In genomic region chr5:113804264-113804663, GRCh38 we compare ENCODE assay signal across 30 cellular contexts.
A peak's percentile ranks its signal among the peaks of the same experiment; 100 is the strongest.
DNase-seq lines count a peak whose midpoint lies in the region; ATAC-seq, FAIRE-seq and TF ChIP-seq lines count a peak whose summit lies in the region.
"Had no signal": no experiment of that assay in that cellular context is flagged by ENCODE, and none has a peak within 500 bp of the region (broad histone marks: within the 10 kb centered on the region; RNA-seq: fewer than 3 reads in every experiment).

No MANE protein-coding gene starts in this region.

- no peak overlapping the region for H3K56ac ChIP-seq in IMR-90 (ENCODE audit: extremely low read depth, insufficient read depth, low read length)
- no peak overlapping the region for H3K56ac ChIP-seq in H1 (replicated peaks; ENCODE audit: insufficient read length, low read depth, low read length)

- H3K36me3 ChIP-seq in IMR-90 (ENCODE audit: control insufficient read depth, insufficient read depth, low read length) (no peaks in the 10 kb centered on the region), H1 (ENCODE audit: control insufficient read depth in 2 of 4, insufficient read depth in 4 of 4, low read length in 3 of 4) (no peaks in the 10 kb centered on the region), osteoblast (ENCODE audit: insufficient read depth, low read length) (no peaks in the 10 kb centered on the region), esophagus squamous epithelium (no peaks in the 10 kb centered on the region), mesenchymal stem cell (ENCODE audit: control insufficient read depth in 1 of 2, insufficient read depth in 2 of 2, low read depth in 1 of 2, low read length in 2 of 2) (no peaks in the 10 kb centered on the region)
- H3K36me3 ChIP-seq: SJCRH30, suprapubic skin, upper lobe of left lung had no signal

- H2AK9ac ChIP-seq in IMR-90 (replicated peaks; ENCODE audit: low read depth, low read length, poor library complexity) = no peak overlapping the region

- no peak overlapping the region for H4K8ac ChIP-seq in IMR-90 (ENCODE audit: low read depth in 2 of 2, low read length in 2 of 2)
- H4K8ac ChIP-seq in H1 (ENCODE audit: extremely low read depth, insufficient read depth, low read length) = no peak overlapping the region
- no peak overlapping the region for H4K8ac ChIP-seq in mesenchymal stem cell (ENCODE audit: low read length)

- no peak overlapping the region for H2AK5ac ChIP-seq in IMR-90 (ENCODE audit: low read depth, low read length)
- H2AK5ac ChIP-seq in H1 (ENCODE audit: low read depth, low read length) = no peak overlapping the region
- no peak overlapping the region for H2AK5ac ChIP-seq in mesenchymal stem cell (ENCODE audit: low read length, severe bottlenecking)

- H4K5ac ChIP-seq in IMR-90 (ENCODE audit: low read depth, low read length) = no peak overlapping the region
- no peak overlapping the region for H4K5ac ChIP-seq in H1 (ENCODE audit: insufficient read length, low read depth, low read length)

- DNase-seq in DMS53 (lab: John Stamatoyannopoulos, UW) (peak; percentile 45), DMS53 treated with DMSO at 0.1 percent for 48 hours (lab: John Stamatoyannopoulos, UW; ENCODE audit: unreplicated experiment) (no peak), IMR-90 (peak; percentile 6), H1 (ENCODE audit: low read depth in 1 of 2, low spot score in 2 of 2) (no peak), osteoblast (ENCODE audit: insufficient read length, low spot score, missing footprints) (peak; percentile 13), esophagus squamous epithelium (lab: John Stamatoyannopoulos, UW) (no peak), mesenchymal stem cell (no peak)
- no peak for DNase-seq in activated T-cell treated with anti-CD3 and anti-CD28 coated beads, Interleukin-2, amount 50 U/mL, for 4 hours
- DNase-seq: 8988T; activated CD4-positive, alpha-beta T cell treated with anti-CD3 and anti-CD28 coated beads, Interleukin-2, amount 10 ng/mL, durations not matched to agents 24 days and 14 days; activated CD8-positive, alpha-beta memory T cell treated with anti-CD3 and anti-CD28 coated beads for 24 hours; activated effector memory CD4-positive, alpha-beta T cell treated with anti-CD3 and anti-CD28 coated beads, Interleukin-2, amount 50 U/mL, for 16 hours; activated T-cell treated with anti-CD3 and anti-CD28 coated beads for 4 hours; anterior cingulate cortex; glutamatergic neuron; KG1; midbrain; naive B cell; NCI-H2029; NCI-H526 treated with DMSO at 0.1 percent for 48 hours; right cardiac atrium; SJCRH30; stimulated activated naive CD4-positive, alpha-beta T cell treated with Interleukin-2 at 50 U/mL for 16 hours; T-helper 9 cell; upper lobe of left lung had no signal

- H3K4me1 Mint-ChIP-seq in activated T-cell treated with anti-CD3 and anti-CD28 coated beads, Interleukin-2, amount 50 U/mL, for 4 hours (ENCODE audit: low read depth) = no peaks in the 10 kb centered on the region
- H3K4me1 Mint-ChIP-seq: activated CD4-positive, alpha-beta T cell treated with anti-CD3 and anti-CD28 coated beads, Interleukin-2, amount 10 ng/mL, durations not matched to agents 24 days and 14 days; naive B cell had no signal

- H3K14ac ChIP-seq in IMR-90 (replicated peaks; ENCODE audit: low read depth, low read length) = no peak overlapping the region
- no peak overlapping the region for H3K14ac ChIP-seq in H1 (ENCODE audit: insufficient read length)
- H3K14ac ChIP-seq in mesenchymal stem cell (ENCODE audit: low read length in 2 of 2) = no peak overlapping the region

- H3K4me1 ChIP-seq in IMR-90 (ENCODE audit: control insufficient read depth, insufficient read depth, low read length) (no peaks in the 10 kb centered on the region; the same call in 1 of the 2 replicates), H1 (replicated peaks in 1 of 4; ENCODE audit: control insufficient read depth in 3 of 4, insufficient read depth in 4 of 4, low read length in 3 of 4) (0 out of 7 replicates have a peak, but pooled peaks cover 0 to 2% (median 0%) of the 10 kb centered on the region in 4 experiments), osteoblast (ENCODE audit: insufficient read depth, low read length) (no peaks in the 10 kb centered on the region), esophagus squamous epithelium (peaks cover 0 to 18% (median 11%) of the 10 kb centered on the region in 3 donors), mesenchymal stem cell (ENCODE audit: control insufficient read depth, insufficient read depth, low read depth, low read length) (peaks cover 2% of the 10 kb centered on the region)
- H3K4me1 ChIP-seq: SJCRH30 had no signal

- no peaks in the 10 kb centered on the region for H3K36me3 Mint-ChIP-seq in activated T-cell treated with anti-CD3 and anti-CD28 coated beads, Interleukin-2, amount 50 U/mL, for 4 hours (ENCODE audit: insufficient read depth)
- H3K36me3 Mint-ChIP-seq: activated naive CD8-positive, alpha-beta T cell; naive B cell had no signal

- H3K9me1 ChIP-seq in IMR-90 (ENCODE audit: insufficient read depth, low read length) = no peaks in the 10 kb centered on the region

- H2BK12ac ChIP-seq in H1 (ENCODE audit: low read depth, low read length) (no peak overlapping the region), mesenchymal stem cell (ENCODE audit: low read length in 2 of 2) (no peak overlapping the region)

- H3K9me3 Mint-ChIP-seq in activated T-cell treated with anti-CD3 and anti-CD28 coated beads, Interleukin-2, amount 50 U/mL, for 4 hours = peaks cover 12% of the 10 kb centered on the region
- H3K9me3 Mint-ChIP-seq: activated CD4-positive, alpha-beta T cell treated with anti-CD3 and anti-CD28 coated beads, Interleukin-2, amount 10 ng/mL, durations not matched to agents 24 days and 14 days had no signal

- H3K27me3 Mint-ChIP-seq in activated T-cell treated with anti-CD3 and anti-CD28 coated beads, Interleukin-2, amount 50 U/mL, for 4 hours (ENCODE audit: low read depth) = no peaks in the 10 kb centered on the region
- H3K27me3 Mint-ChIP-seq: activated CD4-positive, alpha-beta T cell treated with anti-CD3 and anti-CD28 coated beads, Interleukin-2, amount 10 ng/mL, durations not matched to agents 24 days and 14 days had no signal

- H4K91ac ChIP-seq in IMR-90 (ENCODE audit: insufficient read depth, low read depth, low read length) (no peak overlapping the region), H1 (replicated peaks; ENCODE audit: insufficient read length, low read length) (no peak overlapping the region), mesenchymal stem cell (ENCODE audit: low read length) (no peak overlapping the region)

- CTCF ChIA-PET in IMR-90 (lab: Yijun Ruan, JAX) (interaction anchor here (1.2 kb wide), 1 partner anchor 9 kb away, joined by 3 read pairs; no protein-coding TSS in a partner anchor), H1 (lab: Charles Lee; ENCODE audit: partially characterized antibody) (interaction anchor here (0.6 to 3.4 kb wide), 19 partner anchors 9 to 1778 kb away, joined by 3 to 26 read pairs (median 3); no protein-coding TSS in a partner anchor)

- H3K23me2 ChIP-seq in H1 (ENCODE audit: low read depth, low read length) = no peaks in the 10 kb centered on the region

- H3K4me3 Mint-ChIP-seq in activated T-cell treated with anti-CD3 and anti-CD28 coated beads, Interleukin-2, amount 50 U/mL, for 4 hours = no peak overlapping the region
- H3K4me3 Mint-ChIP-seq: activated CD4-positive, alpha-beta T cell treated with anti-CD3 and anti-CD28 coated beads, Interleukin-2, amount 10 ng/mL, durations not matched to agents 24 days and 14 days; activated naive CD8-positive, alpha-beta T cell; naive B cell had no signal

- H3K18ac ChIP-seq in IMR-90 (ENCODE audit: low read depth, low read length) = no peak overlapping the region
- H3K18ac ChIP-seq in H1 (ENCODE audit: extremely low read depth, low read length) = no peak overlapping the region
- no peak overlapping the region for H3K18ac ChIP-seq in mesenchymal stem cell (ENCODE audit: low read depth in 1 of 2, low read length in 2 of 2)

- H3K79me2 ChIP-seq in H1 (ENCODE audit: control insufficient read depth in 1 of 2, insufficient read depth in 2 of 2, low read length in 2 of 2) = no peaks in the 10 kb centered on the region
- H3K79me2 ChIP-seq in osteoblast (ENCODE audit: insufficient read depth, low read length) = no peaks in the 10 kb centered on the region

- ATAC-seq in IMR-90 (ENCODE audit: low read depth) = no peak
- no peak for ATAC-seq in activated T-cell treated with anti-CD3 and anti-CD28 coated beads, Interleukin-2, amount 50 U/mL, for 4 hours
- ATAC-seq: GM12878, Panc1, right cardiac atrium had no signal

- TF ChIP-seq POLR2A in IMR-90 (IDR thresholded peaks at IDR 0.05; ENCODE audit: low read depth, low read length) (no peak), H1 (IDR thresholded peaks at IDR 0.05; ENCODE audit: control extremely low read depth in 1 of 2, low read depth in 2 of 2, low read length in 2 of 2) (no peak), esophagus squamous epithelium (IDR thresholded peaks at IDR 0.05) (no peak)

- no peak overlapping the region for H2AFZ ChIP-seq in IMR-90 (replicated peaks; ENCODE audit: low read length, poor library complexity)
- H2AFZ ChIP-seq in H1 (ENCODE audit: low read length) = no peak overlapping the region
- no peak overlapping the region for H2AFZ ChIP-seq in osteoblast (ENCODE audit: low read length)
- H2AFZ ChIP-seq in mesenchymal stem cell (ENCODE audit: low read depth, low read length) = no peak overlapping the region

- H3K23ac ChIP-seq in IMR-90 (ENCODE audit: low read depth, low read length) (no peak overlapping the region), H1 (ENCODE audit: insufficient read length) (no peak overlapping the region), mesenchymal stem cell (ENCODE audit: low read length in 2 of 2) (no peak overlapping the region)

- H3K27me3 ChIP-seq in IMR-90 (ENCODE audit: control insufficient read depth, insufficient read depth, low read length) = no peaks in the 10 kb centered on the region
- H3K27me3 ChIP-seq in H1 (replicated peaks in 1 of 4; ENCODE audit: control insufficient read depth in 3 of 4, extremely low read depth in 1 of 4, insufficient read depth in 3 of 4, low read length in 3 of 4) = no peaks in the 10 kb centered on the region
- no peaks in the 10 kb centered on the region for H3K27me3 ChIP-seq in osteoblast (ENCODE audit: insufficient read depth, low read length)
- H3K27me3 ChIP-seq in esophagus squamous epithelium = no peaks in the 10 kb centered on the region
- peaks cover 0 to 3% of the 10 kb centered on the region in 2 experiments for H3K27me3 ChIP-seq in mesenchymal stem cell (ENCODE audit: control insufficient read depth in 1 of 2, insufficient read depth in 1 of 2, low read length in 2 of 2)
- H3K27me3 ChIP-seq: suprapubic skin, upper lobe of left lung had no signal

- POLR2A ChIA-PET in IMR-90 (lab: Charles Lee; ENCODE audit: unreplicated experiment) (no interaction called here), H1 (lab: Charles Lee; ENCODE audit: partially characterized antibody) (no interaction called here)

- H3K79me1 ChIP-seq in IMR-90 (ENCODE audit: low read depth in 1 of 2, low read length in 2 of 2) (no peaks in the 10 kb centered on the region), H1 (ENCODE audit: low read depth, low read length) (no peaks in the 10 kb centered on the region), mesenchymal stem cell (replicated peaks; ENCODE audit: low read length, poor library complexity, severe bottlenecking) (no peaks in the 10 kb centered on the region)

- TF ChIP-seq CTCF in IMR-90 (conservative IDR thresholded peaks at IDR 0.05; ENCODE audit: low read depth, low read length) (no peak), H1 (IDR thresholded peaks at IDR 0.05; ENCODE audit: control extremely low read depth in 1 of 3, insufficient read depth in 1 of 3, low read depth in 1 of 3, low read length in 3 of 3) (no peak), osteoblast (IDR thresholded peaks at IDR 0.05; ENCODE audit: extremely low read depth, low read depth, low read length) (no peak), esophagus squamous epithelium (IDR thresholded peaks at IDR 0.05) (no peak)

- WGBS in IMR-90 (ENCODE audit: extremely low coverage in 2 of 2, insufficient read length in 1 of 2), 2 experiments = no CpG with 5 or more reads among the region's 4 CpGs
- 70% methylated on average over 4 of the region's 4 CpGs; no CpG with 5 or more reads in 1 of the 2 experiments for WGBS in H1 (ENCODE audit: extremely low coverage in 1 of 2, insufficient coverage in 1 of 2, insufficient read length in 1 of 2, insufficient replicate concordance in 2 of 2, low coverage in 1 of 2, low lambda C conversion rate in 2 of 2, missing lambda C conversion rate in 1 of 2), 2 experiments
- WGBS in esophagus squamous epithelium, 2 donors = 73 to 83% methylated on average over 2 to 4 of the region's 4 CpGs
- WGBS in mesenchymal stem cell = 100% methylated on average over 1 of the region's 4 CpGs

- TF ChIP-seq RAD21 in IMR-90 (IDR thresholded peaks at IDR 0.05; ENCODE audit: low read length) = no peak
- TF ChIP-seq RAD21 in H1 (IDR thresholded peaks at IDR 0.05 in 1 of 2, conservative IDR thresholded peaks at IDR 0.05 in 1 of 2; ENCODE audit: low read depth in 2 of 2, low read length in 2 of 2) = no peak; a peak in 1 of 4 replicates

- H3K4me3 ChIP-seq in IMR-90 (ENCODE audit: insufficient read depth, low read depth, low read length) (no peak overlapping the region), H1 (ENCODE audit: extremely low read depth in 1 of 4, insufficient read depth in 2 of 4, low read depth in 3 of 4, low read length in 4 of 4) (no peak overlapping the region), osteoblast (ENCODE audit: insufficient read depth, low read length) (no peak overlapping the region), esophagus squamous epithelium (no peak overlapping the region), mesenchymal stem cell (ENCODE audit: insufficient read depth in 1 of 2, low read depth in 1 of 2, low read length in 2 of 2) (no peak overlapping the region)
- H3K4me3 ChIP-seq: GM12878, SJCRH30, smooth muscle cell, suprapubic skin, upper lobe of left lung had no signal

- H2BK15ac ChIP-seq in IMR-90 (ENCODE audit: low read depth, low read length) (no peak overlapping the region), H1 (ENCODE audit: low read length) (no peak overlapping the region), mesenchymal stem cell (ENCODE audit: low read depth, poor library complexity, severe bottlenecking) (no peak overlapping the region)

- H3K9ac ChIP-seq in IMR-90 (ENCODE audit: low read depth, low read length) = no peak overlapping the region
- no peak overlapping the region for H3K9ac ChIP-seq in H1 (replicated peaks in 1 of 4; ENCODE audit: extremely low read depth in 1 of 4, low read depth in 3 of 4, low read length in 3 of 4)
- H3K9ac ChIP-seq in mesenchymal stem cell (ENCODE audit: low read length) = no peak overlapping the region

- no peak for TF ChIP-seq EP300 in H1 (IDR thresholded peaks at IDR 0.05; ENCODE audit: borderline replicate concordance in 1 of 2, low read depth in 2 of 2, low read length in 2 of 2)

- no peaks in the 10 kb centered on the region for H3K9me3 ChIP-seq in IMR-90 (ENCODE audit: control insufficient read depth, insufficient read depth, low read length)
- H3K9me3 ChIP-seq in H1 (ENCODE audit: insufficient read depth in 2 of 2, low read depth in 1 of 2, low read length in 1 of 2) = no peaks in the 10 kb centered on the region
- no peaks in the 10 kb centered on the region for H3K9me3 ChIP-seq in osteoblast (ENCODE audit: low read depth, low read length)
- H3K9me3 ChIP-seq in esophagus squamous epithelium = no peaks in the 10 kb centered on the region
- no peaks in the 10 kb centered on the region for H3K9me3 ChIP-seq in mesenchymal stem cell (ENCODE audit: control insufficient read depth, low read length)
- H3K9me3 ChIP-seq: SJCRH30, suprapubic skin, upper lobe of left lung had no signal

- in situ Hi-C loops in IMR-90 (cut with MboI; ENCODE audit: low sequenced_read_pairs) = no loop called here

- dilution Hi-C loops in IMR-90 (cut with HindIII; ENCODE audit: low sequenced_read_pairs, unreplicated experiment) = no loop called here

- no peak overlapping the region for H3K4me2 ChIP-seq in IMR-90 (ENCODE audit: low read depth, low read length)
- no peak overlapping the region for H3K4me2 ChIP-seq in H1 (ENCODE audit: insufficient read depth in 1 of 2, low read depth in 2 of 2, low read length in 2 of 2)
- H3K4me2 ChIP-seq in osteoblast (ENCODE audit: insufficient read depth, low read length) = no peak overlapping the region
- no peak overlapping the region for H3K4me2 ChIP-seq in mesenchymal stem cell (ENCODE audit: low read length, poor library complexity, severe bottlenecking)
- H3K4me2 ChIP-seq: smooth muscle cell had no signal

- no peak overlapping the region for H3K27ac ChIP-seq in IMR-90 (ENCODE audit: insufficient read depth, low read length)
- no peak overlapping the region for H3K27ac ChIP-seq in H1 (ENCODE audit: low read depth, low read length)
- no peak overlapping the region for H3K27ac ChIP-seq in osteoblast (ENCODE audit: low read depth, low read length)
- H3K27ac ChIP-seq in esophagus squamous epithelium = no peak overlapping the region
- no peak overlapping the region for H3K27ac ChIP-seq in mesenchymal stem cell (ENCODE audit: low read length, poor library complexity, severe bottlenecking)
- H3K27ac ChIP-seq: SJCRH30, suprapubic skin, upper lobe of left lung had no signal

- H3K4ac ChIP-seq in IMR-90 (ENCODE audit: low read depth, low read length) (no peak overlapping the region), H1 (replicated peaks; ENCODE audit: insufficient read length, low read depth, low read length) (no peak overlapping the region), mesenchymal stem cell (ENCODE audit: low read depth in 1 of 2, low read length in 2 of 2) (no peak overlapping the region)

- H4K20me1 ChIP-seq in IMR-90 (ENCODE audit: insufficient read depth, low read length) (no peaks in the 10 kb centered on the region), H1 (replicated peaks in 1 of 2; ENCODE audit: control insufficient read depth in 1 of 2, insufficient read depth in 2 of 2, low read length in 2 of 2) (no peaks in the 10 kb centered on the region), osteoblast (ENCODE audit: insufficient read depth, low read length) (no peaks in the 10 kb centered on the region)

- no peak overlapping the region for H2BK120ac ChIP-seq in IMR-90 (ENCODE audit: low read depth, low read length)
- no peak overlapping the region for H2BK120ac ChIP-seq in H1 (replicated peaks; ENCODE audit: low read depth, low read length)
- no peak overlapping the region for H2BK120ac ChIP-seq in mesenchymal stem cell (ENCODE audit: low read depth, low read length)

- H2BK20ac ChIP-seq in IMR-90 (ENCODE audit: low read depth, low read length) (no peak overlapping the region), H1 (ENCODE audit: low read length) (no peak overlapping the region)

- H2BK5ac ChIP-seq in IMR-90 (ENCODE audit: low read depth, low read length, poor library complexity, severe bottlenecking) (no peak overlapping the region), H1 (ENCODE audit: low read depth, low read length) (no peak overlapping the region), mesenchymal stem cell (ENCODE audit: low read depth, low read length, poor library complexity, severe bottlenecking) (no peak overlapping the region)

- FAIRE-seq in H1 (lab: Jason Lieb, UNC) = no peak
- FAIRE-seq: GM12878 had no signal

- no TSS peak for BruUV-seq in IMR-90 (replicated peaks; lab: Mats Ljungman, UMichigan)

- intact Hi-C loops in IMR-90 (cut with micrococcal nuclease) (no loop called here), esophagus squamous epithelium (cut with DNase I) (no loop called here)

Comparison
In these comparisons a context has a peak if more than half of its experiments do, and no peak if none do; other contexts are left out.
1. DNase-seq: peak in DMS53 (single experiment), IMR-90 (single experiment) and osteoblast (single experiment); none in DMS53 treated with DMSO at 0.1 percent for 48 hours (single experiment), H1 (0 of 2), esophagus squamous epithelium (single experiment), activated T-cell treated with anti-CD3 and anti-CD28 coated beads, Interleukin-2, amount 50 U/mL, for 4 hours (single experiment) and mesenchymal stem cell (single experiment).